ENCODE assay signal across 1 cellular context in genomic region chr18:36492604-36493329, GRCh38.
TF ChIP-seq lines count a peak whose summit lies in the region.

No MANE protein-coding gene starts in this region.

TF ChIP-seq in WTC11, 78 proteins besides CTCF, POLR2A, EP300 and RAD21 (continued from another document):
- TF ChIP-seq IRF1 (CRISPR knock-in tag; IDR thresholded peaks at IDR 0.05) (no peak), SP1 (CRISPR knock-in tag; conservative IDR thresholded peaks at IDR 0.05) (no peak), NFATC4 (CRISPR knock-in tag; IDR thresholded peaks at IDR 0.05) (no peak), ZNF416 (CRISPR knock-in tag; IDR thresholded peaks at IDR 0.05) (no peak), ZNF671 (CRISPR knock-in tag; IDR thresholded peaks at IDR 0.05) (no peak), CREM (CRISPR knock-in tag; IDR thresholded peaks at IDR 0.05) (no peak), NFE2L1 (CRISPR knock-in tag; IDR thresholded peaks at IDR 0.05) (no peak), CBFB (CRISPR knock-in tag; IDR thresholded peaks at IDR 0.05; ENCODE audit: low read depth) (no peak), ESRRA (CRISPR knock-in tag; IDR thresholded peaks at IDR 0.05; ENCODE audit: borderline replicate concordance) (no peak)
- TF ChIP-seq, protein P1, sequence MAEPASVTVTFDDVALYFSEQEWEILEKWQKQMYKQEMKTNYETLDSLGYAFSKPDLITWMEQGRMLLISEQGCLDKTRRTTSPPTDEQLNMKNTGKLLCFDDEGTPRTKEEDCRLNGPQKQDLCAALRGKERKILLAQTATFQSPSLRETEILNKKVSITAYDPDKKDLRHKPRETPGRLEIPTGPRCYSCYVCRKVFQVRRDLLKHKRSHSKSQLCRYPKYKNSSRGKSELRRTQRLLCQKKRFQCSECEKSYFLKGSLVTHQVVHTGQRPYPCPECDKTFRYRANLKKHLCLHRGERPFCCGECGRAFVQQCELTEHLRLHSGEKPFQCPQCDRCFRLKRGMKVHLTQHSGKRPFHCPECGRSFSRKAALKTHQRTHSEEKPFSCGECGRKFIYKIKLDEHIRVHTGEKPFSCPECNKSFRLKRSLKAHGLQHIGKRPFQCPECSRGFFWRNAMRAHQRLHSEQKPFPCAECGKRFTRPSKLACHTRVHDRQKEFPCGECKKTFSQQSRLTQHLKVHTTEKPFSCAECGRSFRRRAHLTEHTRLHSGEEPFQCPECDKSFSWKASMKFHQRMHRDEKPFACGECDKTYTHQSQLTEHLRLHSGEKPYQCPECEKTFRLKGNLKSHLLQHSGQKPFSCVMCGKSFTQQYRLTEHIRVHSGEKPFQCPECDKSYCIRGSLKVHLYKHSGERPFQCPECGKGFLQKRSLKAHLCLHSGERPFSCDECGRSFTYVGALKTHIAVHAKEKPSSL (CRISPR knock-in tag; conservative IDR thresholded peaks at IDR 0.05) = no peak
- TF ChIP-seq, protein P2, sequence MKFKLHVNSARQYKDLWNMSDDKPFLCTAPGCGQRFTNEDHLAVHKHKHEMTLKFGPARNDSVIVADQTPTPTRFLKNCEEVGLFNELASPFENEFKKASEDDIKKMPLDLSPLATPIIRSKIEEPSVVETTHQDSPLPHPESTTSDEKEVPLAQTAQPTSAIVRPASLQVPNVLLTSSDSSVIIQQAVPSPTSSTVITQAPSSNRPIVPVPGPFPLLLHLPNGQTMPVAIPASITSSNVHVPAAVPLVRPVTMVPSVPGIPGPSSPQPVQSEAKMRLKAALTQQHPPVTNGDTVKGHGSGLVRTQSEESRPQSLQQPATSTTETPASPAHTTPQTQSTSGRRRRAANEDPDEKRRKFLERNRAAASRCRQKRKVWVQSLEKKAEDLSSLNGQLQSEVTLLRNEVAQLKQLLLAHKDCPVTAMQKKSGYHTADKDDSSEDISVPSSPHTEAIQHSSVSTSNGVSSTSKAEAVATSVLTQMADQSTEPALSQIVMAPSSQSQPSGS (CRISPR knock-in tag; IDR thresholded peaks at IDR 0.05; ENCODE audit: borderline replicate concordance, low read depth) = no peak
TF ChIP-seq in WTC11: peak in this region for 0.
